ENCODE assay signal across 8 cellular contexts in genomic region chr10:111360260-111360925, GRCh38.
DNase-seq lines count a peak whose midpoint lies in the region; ATAC-seq and TF ChIP-seq lines count a peak whose summit lies in the region.

No MANE protein-coding gene starts in this region.

- H3K9me3 Mint-ChIP-seq in activated T-cell treated with anti-CD3 and anti-CD28 coated beads, Interleukin-2, amount 50 U/mL, for 72 hours, result no peaks in the 10 kb centered on the region

- POLR2A ChIA-PET in IMR-90 (lab: Charles Lee; ENCODE audit: unreplicated experiment), result no interaction called here

- H3K27me3 ChIP-seq in IMR-90 (ENCODE audit: control insufficient read depth, insufficient read depth, low read length), result no peaks in the 10 kb centered on the region

- no peak overlapping the region for H3K56ac ChIP-seq in IMR-90 (ENCODE audit: extremely low read depth, insufficient read depth, low read length)

- H4K5ac ChIP-seq in IMR-90 (ENCODE audit: low read depth, low read length), result no peak overlapping the region

- H3K4ac ChIP-seq in IMR-90 (ENCODE audit: low read depth, low read length), result no peak overlapping the region

- H3K36me3 Mint-ChIP-seq in activated T-cell treated with anti-CD3 and anti-CD28 coated beads, Interleukin-2, amount 50 U/mL, for 72 hours (ENCODE audit: insufficient read depth in 2 of 2), result no peaks in the 10 kb centered on the region

- peak; percentile 14 to 15 for DNase-seq in activated T-cell treated with anti-CD3 and anti-CD28 coated beads, Interleukin-2, amount 50 U/mL, for 72 hours
- no peak for DNase-seq in activated T-cell treated with anti-CD3 and anti-CD28 coated beads, Interleukin-2, amount 50 U/mL, for 1 hour
- DNase-seq in IMR-90 (no peak), SHP77 (lab: John Stamatoyannopoulos, UW) (peak; percentile 12 to 56), globus pallidus (ENCODE audit: low spot score) (peak; percentile 28), retina (peak; percentile 23)
- DNase-seq in activated CD4-positive, alpha-beta T cell treated with anti-CD3 and anti-CD28 coated beads, Interleukin-2, amount 50 U/mL, for 1 hour, result no peak

- H3K27ac Mint-ChIP-seq in activated T-cell treated with anti-CD3 and anti-CD28 coated beads, Interleukin-2, amount 50 U/mL, for 72 hours, result no peak overlapping the region

- no TSS peak for BruUV-seq in IMR-90 (replicated peaks; lab: Mats Ljungman, UMichigan)

- dilution Hi-C loops in IMR-90 (cut with HindIII; ENCODE audit: low sequenced_read_pairs, unreplicated experiment), result no loop called here

- H4K91ac ChIP-seq in IMR-90 (ENCODE audit: insufficient read depth, low read depth, low read length), result no peak overlapping the region

- H2BK120ac ChIP-seq in IMR-90 (ENCODE audit: low read depth, low read length), result no peak overlapping the region

- no peak overlapping the region for H3K14ac ChIP-seq in IMR-90 (replicated peaks; ENCODE audit: low read depth, low read length)

- ATAC-seq in activated T-cell treated with anti-CD3 and anti-CD28 coated beads, Interleukin-2, amount 50 U/mL, for 72 hours (replicated peaks in 1 of 2), result peak; percentile 69 to 80
- ATAC-seq in GM21737 (IDR thresholded peaks at IDR 0.05; ENCODE audit: unreplicated experiment) (peak; percentile 86), IMR-90 (ENCODE audit: low read depth) (no peak)

- H3K4me3 ChIP-seq in IMR-90 (ENCODE audit: insufficient read depth, low read depth, low read length), result no peak overlapping the region

- H4K20me1 ChIP-seq in IMR-90 (ENCODE audit: insufficient read depth, low read length), result no peaks in the 10 kb centered on the region

- H3K23ac ChIP-seq in IMR-90 (ENCODE audit: low read depth, low read length), result no peak overlapping the region

- H2AFZ ChIP-seq in IMR-90 (replicated peaks; ENCODE audit: low read length, poor library complexity), result no peak overlapping the region

- no peak overlapping the region for H3K9ac ChIP-seq in IMR-90 (ENCODE audit: low read depth, low read length)

- H2AK5ac ChIP-seq in IMR-90 (ENCODE audit: low read depth, low read length), result no peak overlapping the region

- H3K9me3 ChIP-seq in IMR-90 (ENCODE audit: control insufficient read depth, insufficient read depth, low read length), result peaks cover 4% of the 10 kb centered on the region

- no peak for TF ChIP-seq POLR2A in IMR-90 (IDR thresholded peaks at IDR 0.05; ENCODE audit: low read depth, low read length)

- CTCF ChIA-PET in IMR-90 (lab: Yijun Ruan, JAX), result no interaction called here

- H3K27ac ChIP-seq in IMR-90 (ENCODE audit: insufficient read depth, low read length), result no peak overlapping the region

- peak; percentile 19; the same call in 1 of the 2 replicates for TF ChIP-seq CTCF in IMR-90 (conservative IDR thresholded peaks at IDR 0.05; ENCODE audit: low read depth, low read length)

- WGBS in IMR-90 (ENCODE audit: extremely low coverage in 2 of 2, insufficient read length in 1 of 2), 2 experiments, result no CpG with 5 or more reads among the region's 5 CpGs

- no peak overlapping the region for H2BK5ac ChIP-seq in IMR-90 (ENCODE audit: low read depth, low read length, poor library complexity, severe bottlenecking)

- peaks cover 36% of the 10 kb centered on the region for H3K27me3 Mint-ChIP-seq in activated T-cell treated with anti-CD3 and anti-CD28 coated beads, Interleukin-2, amount 50 U/mL, for 72 hours (ENCODE audit: low read depth)

- H4K8ac ChIP-seq in IMR-90 (ENCODE audit: low read depth in 2 of 2, low read length in 2 of 2), result no peak overlapping the region

- H2AK9ac ChIP-seq in IMR-90 (replicated peaks; ENCODE audit: low read depth, low read length, poor library complexity), result no peak overlapping the region

- TF ChIP-seq RAD21 in IMR-90 (IDR thresholded peaks at IDR 0.05; ENCODE audit: low read length), result 0 out of 2 replicates have a peak, but pooled peaks have one; percentile 11

- H3K4me2 ChIP-seq in IMR-90 (ENCODE audit: low read depth, low read length), result no peak overlapping the region

- no peak overlapping the region for H2BK20ac ChIP-seq in IMR-90 (ENCODE audit: low read depth, low read length)

- no peaks in the 10 kb centered on the region for H3K36me3 ChIP-seq in IMR-90 (ENCODE audit: control insufficient read depth, insufficient read depth, low read length)

- no peak overlapping the region for H3K4me3 Mint-ChIP-seq in activated T-cell treated with anti-CD3 and anti-CD28 coated beads, Interleukin-2, amount 50 U/mL, for 72 hours

- intact Hi-C loops in IMR-90 (cut with micrococcal nuclease), result no loop called here

- H3K9me1 ChIP-seq in IMR-90 (ENCODE audit: insufficient read depth, low read length), result no peaks in the 10 kb centered on the region

- H2BK15ac ChIP-seq in IMR-90 (ENCODE audit: low read depth, low read length), result no peak overlapping the region

- H3K4me1 ChIP-seq in IMR-90 (ENCODE audit: control insufficient read depth, insufficient read depth, low read length), result no peaks in the 10 kb centered on the region

- H3K4me1 Mint-ChIP-seq in activated T-cell treated with anti-CD3 and anti-CD28 coated beads, Interleukin-2, amount 50 U/mL, for 72 hours (ENCODE audit: low read depth), result no peaks in the 10 kb centered on the region

- no peak overlapping the region for H3K18ac ChIP-seq in IMR-90 (ENCODE audit: low read depth, low read length)

- in situ Hi-C loops in IMR-90 (cut with MboI; ENCODE audit: low sequenced_read_pairs), result no loop called here

- H3K79me1 ChIP-seq in IMR-90 (ENCODE audit: low read depth in 1 of 2, low read length in 2 of 2), result no peaks in the 10 kb centered on the region

TF ChIP-seq in IMR-90, 13 proteins besides CTCF, POLR2A, EP300 and RAD21:
- TF ChIP-seq MXI1 (IDR thresholded peaks at IDR 0.05; ENCODE audit: borderline replicate concordance, low read depth, low read length), result no peak
- no peak for TF ChIP-seq USF2 (IDR thresholded peaks at IDR 0.05; ENCODE audit: low read depth, low read length)
- no peak for TF ChIP-seq FOS (IDR thresholded peaks at IDR 0.05; ENCODE audit: low read depth, low read length)
- no peak for TF ChIP-seq RFX5 (IDR thresholded peaks at IDR 0.05; ENCODE audit: low read depth, low read length)
- TF ChIP-seq CHD1 (IDR thresholded peaks at IDR 0.05; ENCODE audit: low read depth, low read length), result no peak

Comparison
In these comparisons a context has a peak if more than half of its experiments do, and no peak if none do; other contexts are left out.
1. DNase-seq: peak in activated T-cell treated with anti-CD3 and anti-CD28 coated beads, Interleukin-2, amount 50 U/mL, for 72 hours (2 of 2), SHP77 (2 of 2), globus pallidus (single experiment) and retina (single experiment); none in activated T-cell treated with anti-CD3 and anti-CD28 coated beads, Interleukin-2, amount 50 U/mL, for 1 hour (single experiment), IMR-90 (single experiment) and activated CD4-positive, alpha-beta T cell treated with anti-CD3 and anti-CD28 coated beads, Interleukin-2, amount 50 U/mL, for 1 hour (single experiment).